Comparison of ENCODE assay signal across 18 cellular contexts in the genomic region with DNA sequence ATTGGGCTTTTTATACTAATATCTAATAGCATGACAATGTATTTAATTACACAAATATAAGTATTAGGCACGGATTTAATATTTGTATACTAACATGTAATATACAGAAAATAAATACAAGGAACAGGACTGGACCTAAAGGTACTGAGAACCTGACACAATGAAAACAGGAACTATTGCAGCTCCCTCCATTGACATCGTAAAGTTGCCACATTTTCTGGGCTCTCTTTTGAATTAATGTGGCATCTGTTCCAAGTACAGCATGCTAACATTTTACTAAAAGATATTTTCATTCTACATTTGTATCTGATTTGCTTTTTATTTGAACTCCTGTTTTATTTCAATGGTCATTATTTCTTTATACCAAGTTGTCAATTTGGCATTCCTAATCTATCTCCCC.
"Had no signal": no experiment of that assay in that cellular context is flagged by ENCODE, and none has a peak within 500 bp of the region (broad histone marks: within the 10 kb centered on the region; RNA-seq: fewer than 3 reads in every experiment).

No MANE protein-coding gene starts in this region.

- H3K4me1 ChIP-seq: colonic mucosa had no signal

- H3K27ac ChIP-seq: ascending aorta, colonic mucosa, thoracic aorta had no signal

- ATAC-seq: activated naive CD8-positive, alpha-beta T cell treated with anti-CD3 and anti-CD28 coated beads, Interleukin-2, amount 50 U/mL, for 24 hours; left lobe of liver; stimulated activated naive CD8-positive, alpha-beta T cell treated with anti-CD3 and anti-CD28 coated beads, Interleukin-15, amount 100 ng/mL, for 72 hours had no signal

- H3K9me3 ChIP-seq: ascending aorta, colonic mucosa, heart right ventricle, thoracic aorta had no signal

- DNase-seq: activated CD4-positive, alpha-beta memory T cell treated with anti-CD3 and anti-CD28 coated beads, Interleukin-2, amount 10 ng/mL, durations not matched to agents 7 days and 5 days; activated CD4-positive, CD25-positive, alpha-beta regulatory T cell treated with anti-CD3 and anti-CD28 coated beads, Interleukin-2, amount 50 U/mL, for 72 hours; activated CD8-positive, alpha-beta memory T cell treated with anti-CD3 and anti-CD28 coated beads, Interleukin-2, amount 50 U/mL, for 48 hours; activated naive CD4-positive, alpha-beta T cell treated with Interleukin-2 at 50 U/mL for 16 hours; activated naive CD8-positive, alpha-beta T cell treated with anti-CD3 and anti-CD28 coated beads, Interleukin-2, amount 50 U/mL, for 24 hours; colonic mucosa; effector CD4-positive, alpha-beta T cell; foreskin melanocyte; heart right ventricle; nephron progenitor cell; stimulated activated CD4-positive, alpha-beta T cell treated with anti-CD3 and anti-CD28 coated beads, Interleukin-15, amount 100 ng/mL, for 24 hours; stimulated activated CD4-positive, alpha-beta T cell treated with anti-CD3 and anti-CD28 coated beads, Interleukin-4, amount 100 ng/mL, for 24 hours; stimulated activated naive CD8-positive, alpha-beta T cell treated with anti-CD3 and anti-CD28 coated beads, Interleukin-15, amount 100 ng/mL, for 72 hours; T-helper 2 cell had no signal

- H3K27me3 ChIP-seq: ascending aorta, cardiac muscle cell, colonic mucosa, heart right ventricle had no signal

- H3K4me3 ChIP-seq: ascending aorta, cardiac muscle cell, colonic mucosa, heart right ventricle, thoracic aorta had no signal

- H3K36me3 ChIP-seq: ascending aorta, cardiac muscle cell, colonic mucosa, heart right ventricle, thoracic aorta had no signal
